In genomic region chr6:110628330-110628729, GRCh38 we compare ENCODE assay signal across 14 cellular contexts.
A peak's percentile ranks its signal among the peaks of the same experiment; 100 is the strongest.
DNase-seq lines count a peak whose midpoint lies in the region; ATAC-seq and TF ChIP-seq lines count a peak whose summit lies in the region.
"Had no signal": no experiment of that assay in that cellular context is flagged by ENCODE, and none has a peak within 500 bp of the region (broad histone marks: within the 10 kb centered on the region; RNA-seq: fewer than 3 reads in every experiment).

No MANE protein-coding gene starts in this region.

- H3K27me3 ChIP-seq in adipocyte (replicated peaks; ENCODE audit: control insufficient read depth, insufficient read depth, low read length) = no peaks in the 10 kb centered on the region
- H3K27me3 ChIP-seq in ovary = no peaks in the 10 kb centered on the region
- no peaks in the 10 kb centered on the region for H3K27me3 ChIP-seq in thyroid gland

- H3K27ac ChIP-seq in ovary (no peak overlapping the region), thyroid gland (no peak overlapping the region)

- TF ChIP-seq EP300 in ovary (IDR thresholded peaks at IDR 0.05) = no peak

- H3K4me3 ChIP-seq in adipocyte (ENCODE audit: low read length) (no peak overlapping the region), fibroblast of the aortic adventitia (ENCODE audit: low read depth, low read length) (no peak overlapping the region), ovary (no peak overlapping the region), thyroid gland (replicated peaks in 1 of 3) (no peak overlapping the region)

- WGBS in ovary, 3 donors = 91 to 95% (median 92%) methylated on average over 5 of the region's 5 CpGs
- 94 to 95% methylated on average over 5 of the region's 5 CpGs for WGBS in thyroid gland, 2 donors

- H3K9ac ChIP-seq in adipocyte (ENCODE audit: low read length) = no peak overlapping the region

- peak; percentile 40 for DNase-seq in A172 (ENCODE audit: low spot score)
- peak; percentile 84 for DNase-seq in HCEC 1CT
- peak; percentile 53 for DNase-seq in adipocyte (ENCODE audit: low read depth)
- peak; percentile 53 for DNase-seq in fibroblast of the aortic adventitia (ENCODE audit: low read depth)
- no peak for DNase-seq in ovary
- DNase-seq in thyroid gland = no peak
- DNase-seq: activated CD4-positive, alpha-beta T cell treated with anti-CD3 and anti-CD28 coated beads, Interleukin-2, amount 50 U/mL, for 1 hour; activated naive CD8-positive, alpha-beta T cell treated with anti-CD3 and anti-CD28 coated beads, Interleukin-2, amount 10 ng/mL, durations not matched to agents 7 days and 5 days; cortex of kidney; naive thymus-derived CD4-positive, alpha-beta T cell; Right ventricle myocardium superior; stimulated activated CD4-positive, alpha-beta T cell treated with anti-CD3 and anti-CD28 coated beads, Interleukin-2, amount 100 ng/mL, for 24 hours had no signal

- peaks cover 4% of the 10 kb centered on the region for H3K36me3 ChIP-seq in adipocyte (ENCODE audit: control insufficient read depth, insufficient read depth, low read length, severe bottlenecking)
- no peaks in the 10 kb centered on the region for H3K36me3 ChIP-seq in ovary
- H3K36me3 ChIP-seq in thyroid gland = no peaks in the 10 kb centered on the region

- TF ChIP-seq POLR2A in ovary (IDR thresholded peaks at IDR 0.05) = no peak
- no peak for TF ChIP-seq POLR2A in thyroid gland (IDR thresholded peaks at IDR 0.05)

- intact Hi-C loops in ovary (cut with DNase I) = no loop called here
- intact Hi-C loops in thyroid gland (cut with DNase I) = no loop called here

- ATAC-seq in GM19455 (IDR thresholded peaks at IDR 0.05; ENCODE audit: unreplicated experiment) (no peak), HG02938 (IDR thresholded peaks at IDR 0.05; ENCODE audit: unreplicated experiment) (no peak)
- ATAC-seq: naive thymus-derived CD4-positive, alpha-beta T cell had no signal

- H3K9me3 ChIP-seq in adipocyte (ENCODE audit: control insufficient read depth, low read length) (no peaks in the 10 kb centered on the region), ovary (no peaks in the 10 kb centered on the region), thyroid gland (no peaks in the 10 kb centered on the region)

- TF ChIP-seq CTCF in fibroblast of the aortic adventitia (IDR thresholded peaks at IDR 0.05; ENCODE audit: insufficient read depth, low read length) = no peak
- no peak for TF ChIP-seq CTCF in ovary (IDR thresholded peaks at IDR 0.05)
- no peak for TF ChIP-seq CTCF in thyroid gland (IDR thresholded peaks at IDR 0.05)

- H3K4me1 ChIP-seq in adipocyte (ENCODE audit: control insufficient read depth, insufficient read depth, low read length) (no peaks in the 10 kb centered on the region), ovary (ENCODE audit: insufficient read depth) (peaks cover 1% of the 10 kb centered on the region), thyroid gland (no peaks in the 10 kb centered on the region)

Comparison
In these comparisons a context has a peak if more than half of its experiments do, and no peak if none do; other contexts are left out.
1. DNase-seq: peak in A172 (single experiment), HCEC 1CT (single experiment), adipocyte (single experiment) and fibroblast of the aortic adventitia (single experiment); none in ovary (0 of 5) and thyroid gland (0 of 2).